Comparison of ENCODE assay signal across 16 cellular contexts in the genomic region with DNA sequence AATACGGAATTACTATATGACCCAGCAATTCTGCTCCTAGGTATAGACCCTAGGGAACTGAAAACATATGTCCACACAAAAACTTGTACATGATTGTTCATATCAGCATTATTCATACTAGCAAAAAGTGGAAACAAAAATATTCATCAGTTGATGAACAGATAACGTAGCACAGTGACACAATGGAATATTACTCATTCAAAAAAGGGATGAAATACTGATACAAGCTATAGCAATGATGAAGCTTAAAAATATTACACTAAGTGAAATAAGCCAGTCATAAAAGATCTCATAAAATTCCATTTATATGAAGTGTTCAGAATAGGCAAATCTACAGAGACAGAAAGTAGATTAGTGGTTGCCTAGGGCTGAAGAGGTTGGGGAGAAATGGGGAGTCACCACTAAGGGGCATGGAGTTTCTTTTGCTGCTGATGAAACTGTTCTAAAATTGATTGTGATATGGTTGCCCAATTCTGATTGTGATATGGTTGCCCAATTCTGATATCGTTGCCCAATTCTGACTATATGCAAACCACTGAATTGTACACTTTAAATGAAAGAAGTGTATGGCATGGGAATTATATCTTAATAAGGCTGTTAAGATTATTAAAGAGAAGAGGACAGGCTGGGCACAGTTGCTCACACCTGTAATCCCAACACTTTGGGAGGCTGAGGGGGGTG. TPM values are rescaled to one million over a fixed set of nuclear protein-coding genes. Genes with fewer than 3 reads are reported as not detected.
A peak's percentile ranks its signal among the peaks of the same experiment; 100 is the strongest.
DNase-seq lines count a peak whose midpoint lies in the region; ATAC-seq and TF ChIP-seq lines count a peak whose summit lies in the region.
"Had no signal": no experiment of that assay in that cellular context is flagged by ENCODE, and none has a peak within 500 bp of the region (broad histone marks: within the 10 kb centered on the region; RNA-seq: fewer than 3 reads in every experiment).

No MANE protein-coding gene starts in this region.

- peak; percentile 13 for DNase-seq in MCF 10A (ENCODE audit: unreplicated experiment)
- no peak for DNase-seq in breast epithelium (ENCODE audit: low spot score in 2 of 2)
- peak; percentile 72 for DNase-seq in PC-3
- DNase-seq in epithelial cell of esophagus (ENCODE audit: low read depth), result peak; percentile 71
- DNase-seq in stromal cell of bone marrow (ENCODE audit: low read depth), result peak; percentile 67
- no peak for DNase-seq in activated T-helper 1 cell treated with anti-CD3 and anti-CD28 coated beads, Interleukin-12 subunit alpha, Interleukin-12 subunit beta, Interleukin-2, Interleukin-4 antibody, amounts not matched to agents 30 ng/mL and 10 ng/mL and 1 ng/mL, durations not matched to agents 14 hours and 24 hours and 36 hours (ENCODE audit: low spot score)
- no peak for DNase-seq in NCI-H2081 treated with DMSO at 0.1 percent for 48 hours (lab: John Stamatoyannopoulos, UW)
- no peak for DNase-seq in NCI-H2227 (lab: John Stamatoyannopoulos, UW; ENCODE audit: unreplicated experiment)
- DNase-seq: activated CD4-positive, alpha-beta T cell treated with anti-CD3 and anti-CD28 coated beads for 1 hour; DMS79 treated with DMSO at 0.1 percent for 48 hours; NCI-H1436 treated with DMSO at 0.1 percent for 48 hours; NCI-H82; psoas muscle had no signal

- H3K27ac Mint-ChIP-seq in MCF 10A (ENCODE audit: low read depth, unreplicated experiment), result peak overlapping the region; percentile 79
- H3K27ac Mint-ChIP-seq in activated T-helper 1 cell treated with anti-CD3 and anti-CD28 coated beads, Interleukin-12 subunit alpha, Interleukin-12 subunit beta, Interleukin-2, Interleukin-4 antibody, amounts not matched to agents 30 ng/mL and 10 ng/mL and 1 ng/mL, durations not matched to agents 14 hours and 24 hours and 36 hours, result no peak overlapping the region
- H3K27ac Mint-ChIP-seq: B cell, GM23338 had no signal

- H3K4me3 ChIP-seq in breast epithelium, result no peak overlapping the region
- no peak overlapping the region for H3K4me3 ChIP-seq in PC-3 (ENCODE audit: low read length)
- H3K4me3 ChIP-seq in epithelial cell of esophagus (ENCODE audit: low read length), result no peak overlapping the region
- H3K4me3 ChIP-seq: coronary artery, GM23338, psoas muscle had no signal

- H2AFZ ChIP-seq in PC-3 (ENCODE audit: low read length), result no peak overlapping the region
- H2AFZ ChIP-seq: GM23338 had no signal

- no peaks in the 10 kb centered on the region for H3K36me3 ChIP-seq in breast epithelium
- H3K36me3 ChIP-seq in PC-3 (ENCODE audit: low read depth, low read length), result 0 out of 2 replicates have a peak, but pooled peaks cover 3% of the 10 kb centered on the region

- H3K27ac ChIP-seq in breast epithelium (no peak overlapping the region), PC-3 (ENCODE audit: low read length) (no peak overlapping the region)
- H3K27ac ChIP-seq: coronary artery, psoas muscle had no signal

- BruUV-seq in MCF 10A (replicated peaks; lab: Mats Ljungman, UMichigan) (TSS peak; percentile 22), PC-3 (replicated peaks; lab: Mats Ljungman, UMichigan) (no TSS peak)

- H3F3A ChIP-seq in PC-3 (ENCODE audit: low read length, unreplicated experiment), result no peaks in the 10 kb centered on the region

- H3K36me3 Mint-ChIP-seq in MCF 10A (ENCODE audit: insufficient read depth, unreplicated experiment), result peaks cover 26% of the 10 kb centered on the region
- H3K36me3 Mint-ChIP-seq in activated T-helper 1 cell treated with anti-CD3 and anti-CD28 coated beads, Interleukin-12 subunit alpha, Interleukin-12 subunit beta, Interleukin-2, Interleukin-4 antibody, amounts not matched to agents 30 ng/mL and 10 ng/mL and 1 ng/mL, durations not matched to agents 14 hours and 24 hours and 36 hours (ENCODE audit: low read depth), result no peaks in the 10 kb centered on the region

- H4K20me1 ChIP-seq in PC-3 (ENCODE audit: low read length), result no peaks in the 10 kb centered on the region

- ATAC-seq in PC-3, result peak; percentile 94
- ATAC-seq: GM23338, psoas muscle had no signal

- H3K4me1 ChIP-seq in breast epithelium (no peaks in the 10 kb centered on the region), PC-3 (ENCODE audit: insufficient read depth, low read length) (peaks cover 13% of the 10 kb centered on the region)

- CTCF ChIA-PET in MCF 10A (lab: Yijun Ruan, JAX), result no interaction called here
- CTCF ChIA-PET in PC-3 (lab: Charles Lee), result no interaction called here

- 0 out of 2 replicates have a peak, but pooled peaks cover 3% of the 10 kb centered on the region for H3K79me2 ChIP-seq in PC-3 (ENCODE audit: low read length)

- H3K9ac ChIP-seq in PC-3 (ENCODE audit: low read length), result no peak overlapping the region

- no peak for TF ChIP-seq POLR2A in breast epithelium (IDR thresholded peaks at IDR 0.05)

- no peak overlapping the region for H3K4me3 Mint-ChIP-seq in MCF 10A (ENCODE audit: unreplicated experiment)
- H3K4me3 Mint-ChIP-seq in activated T-helper 1 cell treated with anti-CD3 and anti-CD28 coated beads, Interleukin-12 subunit alpha, Interleukin-12 subunit beta, Interleukin-2, Interleukin-4 antibody, amounts not matched to agents 30 ng/mL and 10 ng/mL and 1 ng/mL, durations not matched to agents 14 hours and 24 hours and 36 hours, result no peak overlapping the region
- H3K4me3 Mint-ChIP-seq: B cell, GM23338 had no signal

- no peaks in the 10 kb centered on the region for H3K9me2 ChIP-seq in PC-3 (replicated peaks; ENCODE audit: low read length)

- POLR2A ChIA-PET in MCF 10A (lab: Yijun Ruan, JAX) (interaction anchor here (0.6 to 6.3 kb wide), 8 partner anchors 9 to 1287 kb away, joined by 3 to 36 read pairs (median 4); a partner anchor contains a TSS), PC-3 (lab: Charles Lee; ENCODE audit: unreplicated experiment) (interaction anchor here (0.6 to 1.0 kb wide), 3 partner anchors 8 to 11 kb away, joined by 3 read pairs; a partner anchor contains a TSS)

- no peaks in the 10 kb centered on the region for H3K27me3 Mint-ChIP-seq in MCF 10A (ENCODE audit: insufficient read depth, unreplicated experiment)
- H3K27me3 Mint-ChIP-seq in activated T-helper 1 cell treated with anti-CD3 and anti-CD28 coated beads, Interleukin-12 subunit alpha, Interleukin-12 subunit beta, Interleukin-2, Interleukin-4 antibody, amounts not matched to agents 30 ng/mL and 10 ng/mL and 1 ng/mL, durations not matched to agents 14 hours and 24 hours and 36 hours (ENCODE audit: insufficient read depth), result peaks cover 8% of the 10 kb centered on the region

- intact Hi-C loops in MCF 10A (cut with micrococcal nuclease) (no loop called here), breast epithelium (cut with DNase I; ENCODE audit: low total_unique reads) (no loop called here), PC-3 (cut with micrococcal nuclease) (no loop called here)
- intact Hi-C loops in activated T-helper 1 cell treated with anti-CD3 and anti-CD28 coated beads, Interleukin-12 subunit alpha, Interleukin-12 subunit beta, Interleukin-2, Interleukin-4 antibody, amounts not matched to agents 30 ng/mL and 10 ng/mL and 1 ng/mL, durations not matched to agents 14 hours and 24 hours and 36 hours (cut with micrococcal nuclease), result no loop called here

- H3K9me3 ChIP-seq in breast epithelium (no peaks in the 10 kb centered on the region), PC-3 (ENCODE audit: low read length) (no peaks in the 10 kb centered on the region)
- H3K9me3 ChIP-seq: psoas muscle had no signal

- peaks cover 7% of the 10 kb centered on the region for H3K4me1 Mint-ChIP-seq in MCF 10A (ENCODE audit: insufficient read depth, unreplicated experiment)
- H3K4me1 Mint-ChIP-seq in activated T-helper 1 cell treated with anti-CD3 and anti-CD28 coated beads, Interleukin-12 subunit alpha, Interleukin-12 subunit beta, Interleukin-2, Interleukin-4 antibody, amounts not matched to agents 30 ng/mL and 10 ng/mL and 1 ng/mL, durations not matched to agents 14 hours and 24 hours and 36 hours (ENCODE audit: low read depth), result peaks cover 5% of the 10 kb centered on the region

- H3K9me3 Mint-ChIP-seq in MCF 10A (ENCODE audit: unreplicated experiment), result no peaks in the 10 kb centered on the region
- no peaks in the 10 kb centered on the region for H3K9me3 Mint-ChIP-seq in activated T-helper 1 cell treated with anti-CD3 and anti-CD28 coated beads, Interleukin-12 subunit alpha, Interleukin-12 subunit beta, Interleukin-2, Interleukin-4 antibody, amounts not matched to agents 30 ng/mL and 10 ng/mL and 1 ng/mL, durations not matched to agents 14 hours and 24 hours and 36 hours
- H3K9me3 Mint-ChIP-seq: GM23338 had no signal

- H3K27me3 ChIP-seq in breast epithelium (no peaks in the 10 kb centered on the region), PC-3 (ENCODE audit: low read length) (no peaks in the 10 kb centered on the region)

- peak overlapping the region; percentile 35 for H3K4me2 ChIP-seq in PC-3 (ENCODE audit: low read length)
- H3K4me2 ChIP-seq: GM23338 had no signal

- TF ChIP-seq CTCF in MCF 10A (IDR thresholded peaks at IDR 0.05; ENCODE audit: unreplicated experiment) (no peak), breast epithelium (IDR thresholded peaks at IDR 0.05) (no peak), PC-3 (conservative IDR thresholded peaks at IDR 0.05; ENCODE audit: low read depth, low read length) (no peak), epithelial cell of esophagus (IDR thresholded peaks at IDR 0.05; ENCODE audit: insufficient read depth, low read depth, low read length, missing control alignments) (no peak)

RNA-seq across cellular contexts. Expression of a gene that starts 10.6 kb away (rescaled TPM):
- 7.9 and 10.5 TPM in 2 replicates for total RNA-seq in MCF 10A (2022)
- 10 to 100 TPM in 1 of 3 donors, 1 to 10 TPM in 2; 3.8 to 24.3 (median 4.6) TPM for total RNA-seq in breast epithelium
- total RNA-seq in PC-3 (2014; rRNA removed), result 3.0 and 3.9 TPM in 2 replicates
- 6.6 and 6.9 TPM in 2 replicates for total RNA-seq in activated T-helper 1 cell treated with anti-CD3 and anti-CD28 coated beads, Interleukin-12 subunit alpha, Interleukin-12 subunit beta, Interleukin-2, Interleukin-4 antibody, amounts not matched to agents 30 ng/mL and 10 ng/mL and 1 ng/mL, durations not matched to agents 14 hours and 24 hours and 36 hours

RNA-seq across cellular contexts. Expression of a gene that starts 11.0 kb away (rescaled TPM):
- total RNA-seq in MCF 10A (2022) (24.4 and 29.0 TPM in 2 replicates), breast epithelium (10 to 100 TPM; 13.8 to 15.1 (median 14.0) TPM), PC-3 (2014; rRNA removed) (4.0 and 5.5 TPM in 2 replicates)
- 22.1 and 27.5 TPM in 2 replicates for total RNA-seq in activated T-helper 1 cell treated with anti-CD3 and anti-CD28 coated beads, Interleukin-12 subunit alpha, Interleukin-12 subunit beta, Interleukin-2, Interleukin-4 antibody, amounts not matched to agents 30 ng/mL and 10 ng/mL and 1 ng/mL, durations not matched to agents 14 hours and 24 hours and 36 hours

Comparison
In these comparisons a context has a peak if more than half of its experiments do, and no peak if none do; other contexts are left out.
1. DNase-seq: peak in MCF 10A (single experiment), PC-3 (single experiment), epithelial cell of esophagus (single experiment) and stromal cell of bone marrow (single experiment); none in breast epithelium (0 of 2), activated T-helper 1 cell treated with anti-CD3 and anti-CD28 coated beads, Interleukin-12 subunit alpha, Interleukin-12 subunit beta, Interleukin-2, Interleukin-4 antibody, amounts not matched to agents 30 ng/mL and 10 ng/mL and 1 ng/mL, durations not matched to agents 14 hours and 24 hours and 36 hours (single experiment), NCI-H2081 treated with DMSO at 0.1 percent for 48 hours (single experiment) and NCI-H2227 (single experiment).